Comparison of ENCODE assay signal across 9 cellular contexts in the genomic region with DNA sequence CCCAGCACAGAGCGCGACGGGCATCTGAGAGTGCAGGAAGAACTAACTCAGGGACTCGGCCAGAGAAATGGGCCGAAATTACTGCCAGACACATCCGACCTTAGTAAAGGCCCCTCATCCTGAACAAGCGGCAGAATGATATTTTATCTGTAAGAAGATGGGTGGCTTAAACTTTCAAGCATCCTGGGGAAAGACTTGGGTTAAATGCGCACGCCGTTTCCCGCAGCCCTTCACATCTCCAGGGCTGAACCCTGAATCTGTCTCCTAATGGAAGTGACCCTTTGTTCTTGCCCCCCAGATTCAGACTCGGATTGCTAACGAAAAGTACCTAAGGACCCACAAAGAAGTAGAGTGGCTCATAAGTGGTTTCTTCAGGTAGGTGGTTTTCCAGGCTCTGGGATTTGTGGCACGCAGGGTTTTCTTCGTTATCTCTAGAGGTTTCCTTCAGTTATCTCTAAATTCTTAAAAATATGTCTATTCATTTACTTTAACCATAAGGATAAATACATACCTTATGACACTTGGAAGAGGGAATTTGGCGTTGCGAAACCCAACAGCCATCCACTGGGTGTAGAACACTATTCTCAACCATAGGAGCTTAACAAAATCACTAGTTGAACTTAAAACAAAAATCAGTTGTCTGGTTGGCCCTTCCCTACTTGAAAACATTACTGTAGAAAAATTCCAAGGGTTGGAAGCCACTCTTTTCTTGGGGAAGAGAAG. TPM values are rescaled to one million over a fixed set of nuclear protein-coding genes. Genes with fewer than 3 reads are reported as not detected.
DNase-seq lines count a peak whose midpoint lies in the region; ATAC-seq and TF ChIP-seq lines count a peak whose summit lies in the region.
"Had no signal": no experiment of that assay in that cellular context is flagged by ENCODE, and none has a peak within 500 bp of the region (broad histone marks: within the 10 kb centered on the region; RNA-seq: fewer than 3 reads in every experiment).

No MANE protein-coding gene starts in this region.

- H3K9me3 ChIP-seq in DOHH2 (ENCODE audit: control insufficient read depth, insufficient read depth, low read length) (no peaks in the 10 kb centered on the region), OCI-LY1 (ENCODE audit: low read length) (no peaks in the 10 kb centered on the region), esophagus squamous epithelium (no peaks in the 10 kb centered on the region), trophoblast cell (ENCODE audit: insufficient read depth, low read depth, low read length) (no peaks in the 10 kb centered on the region)

- H4K8ac ChIP-seq in trophoblast cell (ENCODE audit: low read depth, low read length), result no peak overlapping the region

- H3K79me1 ChIP-seq in trophoblast cell (ENCODE audit: low read length), result no peaks in the 10 kb centered on the region

- H3K14ac ChIP-seq in trophoblast cell (ENCODE audit: low read length), result no peak overlapping the region

- H3K18ac ChIP-seq in trophoblast cell (ENCODE audit: low read length), result no peak overlapping the region

- no peak overlapping the region for H2BK12ac ChIP-seq in trophoblast cell (ENCODE audit: low read length)

- H3K27ac ChIP-seq in DOHH2 (ENCODE audit: low read depth, low read length) (no peak overlapping the region), OCI-LY1 (ENCODE audit: low read depth, low read length, poor library complexity, severe bottlenecking) (no peak overlapping the region), esophagus squamous epithelium (peak overlapping the region in 3 of 4 donors; percentile 72 to 80 (median 80)), trophoblast cell (ENCODE audit: low read depth, low read length) (no peak overlapping the region)

- H4K12ac ChIP-seq in trophoblast cell (ENCODE audit: low read depth, low read length), result no peak overlapping the region

- H2BK5ac ChIP-seq in trophoblast cell (ENCODE audit: low read depth, low read length, poor library complexity), result no peak overlapping the region

- H3K4me2 ChIP-seq in DOHH2 (ENCODE audit: low read length), result peak overlapping the region; percentile 46
- H3K4me2 ChIP-seq in OCI-LY1 (ENCODE audit: low read length), result peak overlapping the region; percentile 76
- H3K4me2 ChIP-seq in trophoblast cell (ENCODE audit: low read length), result peak overlapping the region; percentile 67

- no peak overlapping the region for H2BK120ac ChIP-seq in trophoblast cell (ENCODE audit: insufficient read depth, low read length, poor library complexity)

- H3K79me2 ChIP-seq in DOHH2 (ENCODE audit: control insufficient read depth, low read length) (no peaks in the 10 kb centered on the region), OCI-LY1 (ENCODE audit: insufficient read depth, low read length) (no peaks in the 10 kb centered on the region), trophoblast cell (ENCODE audit: control insufficient read depth, insufficient read depth, low read length, poor library complexity) (no peaks in the 10 kb centered on the region)

- H3K4me3 ChIP-seq in DOHH2 (ENCODE audit: low read length), result peak overlapping the region; percentile 35
- peak overlapping the region; percentile 59 for H3K4me3 ChIP-seq in OCI-LY1 (ENCODE audit: low read depth, low read length, poor library complexity, severe bottlenecking)
- peak overlapping the region; percentile 12 to 66 (median 47) for H3K4me3 ChIP-seq in esophagus squamous epithelium
- H3K4me3 ChIP-seq in trophoblast cell (ENCODE audit: low read depth, low read length), result no peak overlapping the region

- H3K27me3 ChIP-seq in DOHH2 (ENCODE audit: control insufficient read depth, low read length), result peaks cover 76% of the 10 kb centered on the region
- no peaks in the 10 kb centered on the region; the same call in 1 of the 2 replicates for H3K27me3 ChIP-seq in OCI-LY1 (ENCODE audit: insufficient read depth, low read length)
- peaks cover 0 to 67% (median under 1%) of the 10 kb centered on the region in 4 donors for H3K27me3 ChIP-seq in esophagus squamous epithelium
- peaks cover 32% of the 10 kb centered on the region for H3K27me3 ChIP-seq in trophoblast cell (ENCODE audit: insufficient read depth, low read length)

- H3K4me1 ChIP-seq in DOHH2 (ENCODE audit: control insufficient read depth, low read length), result peaks cover 4% of the 10 kb centered on the region; the same call in 1 of the 2 replicates
- H3K4me1 ChIP-seq in OCI-LY1 (ENCODE audit: insufficient read depth, low read length, severe bottlenecking), result peaks cover 5% of the 10 kb centered on the region
- H3K4me1 ChIP-seq in esophagus squamous epithelium, result peaks cover 7 to 45% (median 13%) of the 10 kb centered on the region in 3 donors
- H3K4me1 ChIP-seq in trophoblast cell (ENCODE audit: control insufficient read depth in 1 of 2, insufficient read depth in 2 of 2, low read length in 2 of 2), result peaks cover 3% of the 10 kb centered on the region in 2 experiments

- intact Hi-C loops in esophagus squamous epithelium (cut with DNase I), result no loop called here

- 34 to 46% methylated on average over 11 to 16 of the region's 17 CpGs for WGBS in esophagus squamous epithelium, 2 donors
- no CpG with 5 or more reads among the region's 17 CpGs for WGBS in trophoblast cell (ENCODE audit: extremely low coverage, insufficient coverage, insufficient read length)

- H3K9me2 ChIP-seq in DOHH2 (replicated peaks; ENCODE audit: control insufficient read depth, low read length) (no peaks in the 10 kb centered on the region), OCI-LY1 (ENCODE audit: low read depth, low read length) (no peaks in the 10 kb centered on the region)

- H3F3A ChIP-seq in DOHH2 (ENCODE audit: control insufficient read depth, insufficient read depth) (no peaks in the 10 kb centered on the region), OCI-LY1 (ENCODE audit: insufficient read depth, low read length) (no peaks in the 10 kb centered on the region)

- no peak for TF ChIP-seq POLR2A in esophagus squamous epithelium (IDR thresholded peaks at IDR 0.05)

- H3K23ac ChIP-seq in trophoblast cell (ENCODE audit: low read length), result no peak overlapping the region

- no peak overlapping the region for H3K4ac ChIP-seq in trophoblast cell (ENCODE audit: low read depth, low read length)

- TF ChIP-seq CTCF in DOHH2 (IDR thresholded peaks at IDR 0.05; ENCODE audit: low read depth, low read length, poor library complexity, severe bottlenecking) (no peak), OCI-LY1 (IDR thresholded peaks at IDR 0.05; ENCODE audit: low read length) (no peak), esophagus squamous epithelium (IDR thresholded peaks at IDR 0.05) (no peak)

- no peaks in the 10 kb centered on the region for H4K20me1 ChIP-seq in DOHH2 (ENCODE audit: control insufficient read depth, insufficient read depth, low read depth, low read length)
- no peaks in the 10 kb centered on the region for H4K20me1 ChIP-seq in OCI-LY1 (ENCODE audit: insufficient read depth, low read length)

- no peak for DNase-seq in esophagus squamous epithelium (lab: John Stamatoyannopoulos, UW)
- peak; percentile 84 to 92 for DNase-seq in trophoblast cell
- no peak for DNase-seq in COR-L47 (lab: John Stamatoyannopoulos, UW)
- no peak for DNase-seq in HK-2 (ENCODE audit: unreplicated experiment)
- no peak for DNase-seq in left lobe of liver (ENCODE audit: low spot score)
- DNase-seq in NCI-H1694 (lab: John Stamatoyannopoulos, UW), result no peak
- DNase-seq: MV-4-11 had no signal

- H3K36me3 ChIP-seq in DOHH2 (ENCODE audit: control insufficient read depth, low read length) (no peaks in the 10 kb centered on the region), OCI-LY1 (ENCODE audit: insufficient read depth, low read length) (no peaks in the 10 kb centered on the region), esophagus squamous epithelium (no peaks in the 10 kb centered on the region), trophoblast cell (ENCODE audit: control insufficient read depth in 1 of 2, insufficient read depth in 2 of 2, low read length in 2 of 2) (no peaks in the 10 kb centered on the region)

- H2AFZ ChIP-seq in OCI-LY1 (ENCODE audit: low read length) (no peak overlapping the region), trophoblast cell (ENCODE audit: insufficient read depth, low read length, poor library complexity) (no peak overlapping the region)

- no peak overlapping the region for H3K9ac ChIP-seq in OCI-LY1 (ENCODE audit: low read length)
- no peak overlapping the region for H3K9ac ChIP-seq in trophoblast cell (ENCODE audit: low read length)

- ATAC-seq in left lobe of liver, result no peak

- no peak overlapping the region for H2AK5ac ChIP-seq in trophoblast cell (ENCODE audit: low read length)

- no peak overlapping the region for H4K91ac ChIP-seq in trophoblast cell (ENCODE audit: low read depth, low read length)

RNA-seq across cellular contexts. Expression of a gene that starts 0.6 kb away (rescaled TPM):
- total RNA-seq in esophagus squamous epithelium (not detected), left lobe of liver (not detected)
- 0.10 TPM in 1 of 2 replicates, not detected in the other for polyA plus RNA-seq in trophoblast cell (2013)

RNA-seq across cellular contexts. Expression of a gene that starts 5.3 kb away (rescaled TPM):
- under 1 TPM in 1 of 4 donors, not detected in 3; 0.19 TPM for total RNA-seq in esophagus squamous epithelium
- polyA plus RNA-seq in trophoblast cell (2013), result 0.04 TPM in 1 of 2 replicates, not detected in the other
- not detected for total RNA-seq in left lobe of liver

RNA-seq across cellular contexts. Expression of a gene that starts 41.3 kb away (rescaled TPM):
- 10 to 100 TPM; 49.1 to 56.3 (median 52.6) TPM for total RNA-seq in esophagus squamous epithelium
- 67.0 and 69.9 TPM in 2 replicates for polyA plus RNA-seq in trophoblast cell (2013)
- 26.3 TPM for total RNA-seq in left lobe of liver

Comparison
In these comparisons a context has a peak if more than half of its experiments do, and no peak if none do; other contexts are left out.
1. H3K27ac ChIP-seq: peak in esophagus squamous epithelium (3 of 4); none in DOHH2 (single experiment), OCI-LY1 (single experiment) and trophoblast cell (single experiment).
2. DNase-seq: peak in trophoblast cell (2 of 2); none in esophagus squamous epithelium (single experiment), COR-L47 (single experiment), HK-2 (single experiment), left lobe of liver (single experiment) and NCI-H1694 (single experiment).
3. Peak in every context shown above with its lines, with median percentiles within 50 percentile points of each other: H3K4me2 ChIP-seq.